In genomic region chr22:47647720-47648119, GRCh38 we compare ENCODE assay signal across 1 cellular context.
TF ChIP-seq lines count a peak whose summit lies in the region.

No MANE protein-coding gene starts in this region.

TF ChIP-seq in IMR-90, 13 proteins besides CTCF, POLR2A, EP300 and RAD21:
- TF ChIP-seq USF2 (IDR thresholded peaks at IDR 0.05; ENCODE audit: low read depth, low read length) (no peak), CEBPB (IDR thresholded peaks at IDR 0.05; ENCODE audit: low read depth, low read length) (no peak), BHLHE40 (IDR thresholded peaks at IDR 0.05; ENCODE audit: low read depth, low read length) (no peak), RCOR1 (IDR thresholded peaks at IDR 0.05; ENCODE audit: insufficient replicate concordance, low read length) (no peak), CHD1 (IDR thresholded peaks at IDR 0.05; ENCODE audit: low read depth, low read length) (no peak), RFX5 (IDR thresholded peaks at IDR 0.05; ENCODE audit: low read depth, low read length) (no peak), MAZ (IDR thresholded peaks at IDR 0.05; ENCODE audit: borderline replicate concordance, low read depth, low read length) (no peak), FOS (IDR thresholded peaks at IDR 0.05; ENCODE audit: low read depth, low read length) (no peak), ELK1 (IDR thresholded peaks at IDR 0.05; ENCODE audit: borderline replicate concordance, low read depth, low read length) (no peak), NFE2L2 (IDR thresholded peaks at IDR 0.05; ENCODE audit: low read depth, low read length) (no peak), MXI1 (IDR thresholded peaks at IDR 0.05; ENCODE audit: borderline replicate concordance, low read depth, low read length) (no peak), SMC3 (IDR thresholded peaks at IDR 0.05; ENCODE audit: low read depth, low read length) (no peak), MAFK (IDR thresholded peaks at IDR 0.05; ENCODE audit: low read depth, low read length) (no peak)
